Comparison of ENCODE assay signal across 8 cellular contexts in the genomic region with DNA sequence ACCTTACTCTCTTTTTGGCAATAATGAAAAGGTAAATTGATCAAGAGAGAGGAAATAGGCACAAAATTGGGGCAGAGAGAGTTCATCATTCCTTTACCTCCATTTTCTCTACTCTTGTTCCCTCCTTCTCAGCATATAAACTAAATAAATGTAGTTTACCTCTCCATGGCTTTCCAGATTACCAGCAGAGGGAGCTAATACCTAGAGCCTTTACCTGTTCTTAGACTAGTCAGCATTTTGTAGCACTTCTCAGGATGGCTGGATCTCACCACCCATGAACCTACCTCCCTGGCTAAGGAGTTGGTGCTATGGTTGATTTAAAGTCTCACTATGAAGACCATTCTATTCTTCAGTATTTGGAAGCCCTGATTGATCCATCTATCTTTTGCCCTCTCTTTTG. TPM values are rescaled to one million over a fixed set of nuclear protein-coding genes. Genes with fewer than 3 reads are reported as not detected.
DNase-seq lines count a peak whose midpoint lies in the region; ATAC-seq and TF ChIP-seq lines count a peak whose summit lies in the region.

No MANE protein-coding gene starts in this region.

- no peak overlapping the region for H3K4me3 ChIP-seq in foreskin fibroblast (ENCODE audit: low read depth in 1 of 2, low read length in 2 of 2)
- H3K4me3 ChIP-seq in tibial nerve = no peak overlapping the region

- no peaks in the 10 kb centered on the region for H3K4me1 ChIP-seq in tibial nerve

- no peak for TF ChIP-seq POLR2A in tibial nerve (IDR thresholded peaks at IDR 0.05)

- DNase-seq in ELR (ENCODE audit: low read depth) = peak; percentile 65
- DNase-seq in LoVo (ENCODE audit: low spot score) = peak; percentile 15
- peak in 1 of 2 donors; percentile 49 for DNase-seq in foreskin fibroblast
- DNase-seq in tibial nerve (ENCODE audit: low spot score in 2 of 2) = no peak
- no peak for DNase-seq in GM19240 (ENCODE audit: insufficient read length, low spot score)
- DNase-seq in activated effector memory CD4-positive, alpha-beta T cell treated with anti-CD3 and anti-CD28 coated beads, Interleukin-2, amount 50 U/mL, for 16 hours = no peak

- TF ChIP-seq CTCF in 22Rv1 (IDR thresholded peaks at IDR 0.05) (peak; percentile 71), foreskin fibroblast (IDR thresholded peaks at IDR 0.05; ENCODE audit: low read depth, low read length) (peak; percentile 40), tibial nerve (IDR thresholded peaks at IDR 0.05) (peak; percentile 31 to 53 (median 43))

- no peak for TF ChIP-seq EP300 in tibial nerve (IDR thresholded peaks at IDR 0.05)

- H3K27ac ChIP-seq in 22Rv1 = no peak overlapping the region
- H3K27ac ChIP-seq in tibial nerve = peak overlapping the region in 1 of 4 donors; percentile 11

- no peaks in the 10 kb centered on the region for H3K9me3 ChIP-seq in tibial nerve

- no peaks in the 10 kb centered on the region for H3K27me3 ChIP-seq in tibial nerve

- peaks cover 0 to 5% (median 0%) of the 10 kb centered on the region in 3 donors for H3K36me3 ChIP-seq in tibial nerve

- ATAC-seq in SK-N-SH treated with all-trans-retinoic acid at 6 μM for 48 hours = peak; percentile 85

TF ChIP-seq in SK-N-SH treated with all-trans-retinoic acid at 6 μM for 48 hours, 23 proteins besides CTCF, POLR2A, EP300 and RAD21:
- TF ChIP-seq TOX (CRISPR knock-in tag; IDR thresholded peaks at IDR 0.05; ENCODE audit: borderline replicate concordance) = no peak
- no peak for TF ChIP-seq RARB (CRISPR knock-in tag; IDR thresholded peaks at IDR 0.05)
- no peak for TF ChIP-seq ESRRG (CRISPR knock-in tag; IDR thresholded peaks at IDR 0.05)
- TF ChIP-seq BACH2 (CRISPR knock-in tag; IDR thresholded peaks at IDR 0.05; ENCODE audit: borderline replicate concordance) = no peak
- no peak for TF ChIP-seq ZFP30 (CRISPR knock-in tag; IDR thresholded peaks at IDR 0.05)
- TF ChIP-seq ZFP3 (CRISPR knock-in tag; IDR thresholded peaks at IDR 0.05) = no peak
TF ChIP-seq in SK-N-SH treated with all-trans-retinoic acid at 6 μM for 48 hours: peak in this region for 0.

RNA-seq across cellular contexts. Expression of a gene that starts 15.7 kb away (rescaled TPM):
- total RNA-seq in tibial nerve = 10 to 100 TPM; 14.7 to 38.1 (median 31.3) TPM

RNA-seq across cellular contexts. Expression of a gene that starts 15.8 kb away (rescaled TPM):
- 10 to 100 TPM in 3 of 4 donors, 1 to 10 TPM in 1; 9.0 to 13.8 (median 11.6) TPM for total RNA-seq in tibial nerve

Comparison
In these comparisons a context has a peak if more than half of its experiments do, and no peak if none do; other contexts are left out.
1. DNase-seq: peak in ELR (single experiment) and LoVo (single experiment); none in tibial nerve (0 of 2), GM19240 (single experiment) and activated effector memory CD4-positive, alpha-beta T cell treated with anti-CD3 and anti-CD28 coated beads, Interleukin-2, amount 50 U/mL, for 16 hours (single experiment).
2. Peak in every context shown above with its lines, with median percentiles within 50 percentile points of each other: CTCF ChIP-seq.